ENCODE assay signal across 2 cellular contexts in genomic region chr9:133470427-133470924, GRCh38.
TF ChIP-seq lines count a peak whose summit lies in the region.

No MANE protein-coding gene starts in this region.

TF ChIP-seq in GM12878, 131 proteins besides CTCF, POLR2A, EP300 and RAD21:
- no peak for TF ChIP-seq POLR2AphosphoS5 (IDR thresholded peaks at IDR 0.05; ENCODE audit: low read length)
- TF ChIP-seq TCF12 (IDR thresholded peaks at IDR 0.05; ENCODE audit: low read depth, low read length) = no peak
- no peak for TF ChIP-seq ZNF274 (IDR thresholded peaks at IDR 0.05; ENCODE audit: insufficient read depth, insufficient read length)
- peak; percentile 49; the same call in 1 of the 2 replicates for TF ChIP-seq POLR2AphosphoS2 (IDR thresholded peaks at IDR 0.05; ENCODE audit: low read depth, low read length)
- TF ChIP-seq CBFB (IDR thresholded peaks at IDR 0.05; ENCODE audit: low read depth) = no peak
- no peak for TF ChIP-seq KLF5 (IDR thresholded peaks at IDR 0.05; ENCODE audit: partially characterized antibody)

TF ChIP-seq in GM12891, 5 proteins besides CTCF, POLR2A, EP300 and RAD21:
- TF ChIP-seq POU2F2 (IDR thresholded peaks at IDR 0.05; ENCODE audit: low read depth, low read length) (no peak), TAF1 (IDR thresholded peaks at IDR 0.05; ENCODE audit: low read depth, low read length) (no peak), SPI1 (IDR thresholded peaks at IDR 0.05; ENCODE audit: low read depth, low read length) (no peak), PAX5 (IDR thresholded peaks at IDR 0.05; ENCODE audit: insufficient read depth, low read length, severe bottlenecking) (no peak), POLR2AphosphoS5 (IDR thresholded peaks at IDR 0.05; ENCODE audit: low read depth, low read length) (no peak)
